8 cellular contexts compared by ENCODE assay signal in genomic region chr15:70762469-70763119, GRCh38. TPM values are rescaled to one million over a fixed set of nuclear protein-coding genes. Genes with fewer than 3 reads are reported as not detected.
DNase-seq lines count a peak whose midpoint lies in the region; FAIRE-seq and TF ChIP-seq lines count a peak whose summit lies in the region.

No MANE protein-coding gene starts in this region.

- H3K4me3 ChIP-seq in CD4-positive, alpha-beta memory T cell (ENCODE audit: low read length in 2 of 2), result peak overlapping the region in 1 of 2 donors; percentile 48
- H3K4me3 ChIP-seq in breast epithelium, result peak overlapping the region; percentile 94 to 97 (median 96)
- peak overlapping the region; percentile 62 to 93 (median 70) for H3K4me3 ChIP-seq in stomach

- FAIRE-seq in H54 (lab: Jason Lieb, UNC) (no peak), RCC 7860 (lab: Jason Lieb, UNC) (no peak)

- intact Hi-C loops in CD4-positive, alpha-beta memory T cell (cut with micrococcal nuclease), result no loop called here
- intact Hi-C loops in breast epithelium (cut with DNase I; ENCODE audit: low total_unique reads), result no loop called here
- intact Hi-C loops in stomach (cut with DNase I; ENCODE audit: low total_unique reads), result no loop called here
- intact Hi-C loops in posterior vena cava (cut with DNase I), result no loop called here

- POLR2A ChIA-PET in CD4-positive, alpha-beta memory T cell (lab: Charles Lee; ENCODE audit: partially characterized antibody), result no interaction called here

- H3K4me1 Mint-ChIP-seq in CD4-positive, alpha-beta memory T cell, result peaks cover 5 to 19% (median 13%) of the 10 kb centered on the region in 4 donors

- H3K27me3 Mint-ChIP-seq in CD4-positive, alpha-beta memory T cell, result peaks cover 31 to 52% of the 10 kb centered on the region in 2 donors

- H3K36me3 ChIP-seq in CD4-positive, alpha-beta memory T cell (ENCODE audit: insufficient read depth, low read length), result no peaks in the 10 kb centered on the region
- no peaks in the 10 kb centered on the region for H3K36me3 ChIP-seq in breast epithelium
- H3K36me3 ChIP-seq in stomach, result no peaks in the 10 kb centered on the region

- H3K4me1 ChIP-seq in CD4-positive, alpha-beta memory T cell (ENCODE audit: insufficient read depth, low read length), result peaks cover 22% of the 10 kb centered on the region
- H3K4me1 ChIP-seq in breast epithelium, result peaks cover 0 to 7% of the 10 kb centered on the region in 2 donors
- peaks cover 12 to 48% (median 39%) of the 10 kb centered on the region in 4 donors for H3K4me1 ChIP-seq in stomach

- CTCF ChIA-PET in CD4-positive, alpha-beta memory T cell (lab: Charles Lee; ENCODE audit: partially characterized antibody), result no interaction called here

- 0 to 3% (median 1%) methylated on average over 34 to 45 of the region's 45 CpGs for WGBS in stomach, 5 donors

- peaks cover 0 to 2% (median 0%) of the 10 kb centered on the region in 8 donors for H3K9me3 Mint-ChIP-seq in CD4-positive, alpha-beta memory T cell

- peak; percentile 36; the same call in 1 of the 2 replicates for TF ChIP-seq POLR2A in H54 (IDR thresholded peaks at IDR 0.05; ENCODE audit: low read depth, low read length)
- no peak for TF ChIP-seq POLR2A in breast epithelium (IDR thresholded peaks at IDR 0.05)
- no peak for TF ChIP-seq POLR2A in stomach (IDR thresholded peaks at IDR 0.05)

- H3K36me3 Mint-ChIP-seq in CD4-positive, alpha-beta memory T cell, result no peaks in the 10 kb centered on the region

- no peak for TF ChIP-seq EP300 in stomach (IDR thresholded peaks at IDR 0.05)

- peak overlapping the region; percentile 77 to 90 (median 80) for H3K4me3 Mint-ChIP-seq in CD4-positive, alpha-beta memory T cell

- H3K9me3 ChIP-seq in CD4-positive, alpha-beta memory T cell (ENCODE audit: control insufficient read depth in 1 of 2, low read length in 2 of 2), result no peaks in the 10 kb centered on the region
- no peaks in the 10 kb centered on the region for H3K9me3 ChIP-seq in breast epithelium
- H3K9me3 ChIP-seq in stomach, result no peaks in the 10 kb centered on the region

- H3K27ac Mint-ChIP-seq in CD4-positive, alpha-beta memory T cell, result peak overlapping the region in 1 of 7 donors; percentile 25

- no peak overlapping the region for H3K27ac ChIP-seq in CD4-positive, alpha-beta memory T cell (ENCODE audit: low read depth, low read length)
- H3K27ac ChIP-seq in breast epithelium (peak overlapping the region; percentile 97 to 98), layer of hippocampus (ENCODE audit: low read depth, low read length) (peak overlapping the region; percentile 81), stomach (peak overlapping the region; percentile 92 to 97 (median 93))

- TF ChIP-seq CTCF in breast epithelium (IDR thresholded peaks at IDR 0.05) (no peak), stomach (IDR thresholded peaks at IDR 0.05) (no peak)

- peaks cover 36% of the 10 kb centered on the region for H3K27me3 ChIP-seq in CD4-positive, alpha-beta memory T cell (ENCODE audit: insufficient read depth, low read length)
- no peaks in the 10 kb centered on the region for H3K27me3 ChIP-seq in breast epithelium
- H3K27me3 ChIP-seq in layer of hippocampus (ENCODE audit: control insufficient read depth, insufficient read depth, low read length), result no peaks in the 10 kb centered on the region
- peaks cover 0 to 6% (median 0%) of the 10 kb centered on the region in 3 donors for H3K27me3 ChIP-seq in stomach

- peak in 2 of 5 donors; percentile 1 to 4 for DNase-seq in CD4-positive, alpha-beta memory T cell
- DNase-seq in H54 (ENCODE audit: insufficient read length, low spot score), result no peak
- DNase-seq in RCC 7860 (ENCODE audit: low spot score), result peak; percentile 48
- peak; percentile 45 to 53 for DNase-seq in breast epithelium (ENCODE audit: low spot score in 2 of 2)
- DNase-seq in stomach, result peak; percentile 56
- no peak for DNase-seq in NCI-H526 treated with DMSO at 0.1 percent for 48 hours (lab: John Stamatoyannopoulos, UW)
- no peak for DNase-seq in posterior vena cava (ENCODE audit: low spot score)

RNA-seq across cellular contexts. Expression of gene UACA, which starts 0.8 kb away (rescaled TPM):
- under 1 TPM; 0.15 to 0.28 TPM for total RNA-seq in CD4-positive, alpha-beta memory T cell
- polyA plus RNA-seq in CD4-positive, alpha-beta memory T cell, result under 1 TPM in 1 of 2 donors, not detected in 1; 0.40 TPM
- total RNA-seq in breast epithelium, result 100 to 1,000 TPM in 1 of 3 donors, 10 to 100 TPM in 2; 68.5 to 144 (median 71.7) TPM
- 100 to 1,000 TPM in 1 of 5 donors, 10 to 100 TPM in 3, 1 to 10 TPM in 1; 4.9 to 135 (median 48.1) TPM for total RNA-seq in stomach
- 10 to 100 TPM; 24.7 to 34.3 (median 29.0) TPM for polyA plus RNA-seq in stomach
- 100 to 1,000 TPM in 1 of 2 donors, 10 to 100 TPM in 1; 86.6 to 114 TPM for total RNA-seq in posterior vena cava

Comparison
In these comparisons a context has a peak if more than half of its experiments do, and no peak if none do; other contexts are left out.
1. DNase-seq: peak in RCC 7860 (single experiment), breast epithelium (2 of 2) and stomach (single experiment); none in H54 (single experiment), NCI-H526 treated with DMSO at 0.1 percent for 48 hours (single experiment) and posterior vena cava (single experiment).
2. RNA of gene UACA, which starts 0.8 kb away (total RNA-seq): 86.6 to 114 TPM in posterior vena cava, 68.5 to 144 TPM in breast epithelium and 4.9 to 135 TPM in stomach; 0.15 to 0.28 TPM in CD4-positive, alpha-beta memory T cell; every median in the first group is over 4 times any median in the second.